ENCODE assay signal across 11 cellular contexts in genomic region chr3:189652042-189652441, GRCh38. TPM values are rescaled to one million over a fixed set of nuclear protein-coding genes. Genes with fewer than 3 reads are reported as not detected.
DNase-seq lines count a peak whose midpoint lies in the region; ATAC-seq, FAIRE-seq and TF ChIP-seq lines count a peak whose summit lies in the region.
"Had no signal": no experiment of that assay in that cellular context is flagged by ENCODE, and none has a peak within 500 bp of the region (broad histone marks: within the 10 kb centered on the region; RNA-seq: fewer than 3 reads in every experiment).

No MANE protein-coding gene starts in this region.

- FAIRE-seq in HTR-8/SVneo (lab: Jason Lieb, UNC): no peak

- intact Hi-C loops in heart right ventricle (cut with DNase I) (no loop called here), Right ventricle myocardium superior (cut with DNase I) (no loop called here), testis (cut with DNase I; ENCODE audit: low total_unique reads) (no loop called here)

- TF ChIP-seq POLR2A in erythroblast (IDR thresholded peaks at IDR 0.05; ENCODE audit: low read length) (no peak), testis (IDR thresholded peaks at IDR 0.05) (no peak)

- no peak for DNase-seq in heart right ventricle
- no peak for DNase-seq in Right ventricle myocardium superior
- DNase-seq in NCI-H69 (lab: John Stamatoyannopoulos, UW): peak; percentile 42
- DNase-seq in erythroblast (lab: John Stamatoyannopoulos, UW): peak; percentile 1 to 12
- peak; percentile 42 for DNase-seq in testis
- DNase-seq in NCI-H187 treated with DMSO at 0.1 percent for 48 hours (lab: John Stamatoyannopoulos, UW): no peak
- DNase-seq in dedifferentiated amniotic fluid mesenchymal stem cell (ENCODE audit: extremely low spot score): no peak
- DNase-seq in HTR-8/SVneo (ENCODE audit: insufficient read length, low spot score): no peak
- DNase-seq: activated T-cell treated with anti-CD3 and anti-CD28 coated beads for 4 hours; effector memory CD8-positive, alpha-beta T cell had no signal

- H3K27me3 ChIP-seq in heart right ventricle: no peaks in the 10 kb centered on the region
- no peaks in the 10 kb centered on the region for H3K27me3 ChIP-seq in testis

- no peak overlapping the region for H3K27ac ChIP-seq in heart right ventricle
- H3K27ac ChIP-seq in testis: no peak overlapping the region
- H3K27ac ChIP-seq: RWPE1 had no signal

- 54 to 58% methylated on average over 1 of the region's 1 CpG for WGBS in heart right ventricle, 2 donors
- WGBS in testis, 2 donors: 65% methylated on average over 1 of the region's 1 CpG; no CpG with 5 or more reads in 1 of the 2 donors

- H3K9me3 ChIP-seq in heart right ventricle (peaks cover 0 to 19% (median 10%) of the 10 kb centered on the region in 11 donors), testis (no peaks in the 10 kb centered on the region)

- H3K36me3 ChIP-seq in heart right ventricle (no peaks in the 10 kb centered on the region), testis (ENCODE audit: low read depth, missing control alignments) (no peaks in the 10 kb centered on the region)

- H3K4me1 ChIP-seq in heart right ventricle (no peaks in the 10 kb centered on the region), testis (no peaks in the 10 kb centered on the region)

- H3K4me3 ChIP-seq in heart right ventricle (no peak overlapping the region), testis (no peak overlapping the region)

- ATAC-seq in heart right ventricle: no peak
- ATAC-seq in Right ventricle myocardium superior (ENCODE audit: poor library complexity): no peak
- ATAC-seq: effector memory CD8-positive, alpha-beta T cell had no signal

- TF ChIP-seq CTCF in heart right ventricle (IDR thresholded peaks at IDR 0.05) (peak in 5 of 9 donors; percentile 8 to 44 (median 22)), testis (IDR thresholded peaks at IDR 0.05) (peak in 1 of 3 experiments; percentile 31)

RNA-seq across cellular contexts. Expression of gene TP63, which starts 20.9 kb away (rescaled TPM):
- total RNA-seq in heart right ventricle: 1 to 10 TPM in 3 of 10 donors, under 1 TPM in 7; 0.07 to 1.5 (median 0.66) TPM
- under 1 TPM; 0.09 to 0.22 TPM for polyA plus RNA-seq in heart right ventricle
- total RNA-seq in Right ventricle myocardium superior: 0.11 TPM
- total RNA-seq in testis: 10 to 100 TPM in 1 of 2 donors, 1 to 10 TPM in 1; 6.0 to 10.5 TPM
- 5.2 TPM for polyA plus RNA-seq in testis (ENCODE audit: insufficient read depth, low read depth, low replicate concordance)

Comparison
In these comparisons a context has a peak if more than half of its experiments do, and no peak if none do; other contexts are left out.
1. DNase-seq: peak in NCI-H69 (single experiment), erythroblast (2 of 2) and testis (single experiment); none in heart right ventricle (0 of 2), Right ventricle myocardium superior (single experiment), NCI-H187 treated with DMSO at 0.1 percent for 48 hours (single experiment), dedifferentiated amniotic fluid mesenchymal stem cell (single experiment) and HTR-8/SVneo (single experiment).